Comparison of ENCODE assay signal across 1 cellular context in the genomic region with DNA sequence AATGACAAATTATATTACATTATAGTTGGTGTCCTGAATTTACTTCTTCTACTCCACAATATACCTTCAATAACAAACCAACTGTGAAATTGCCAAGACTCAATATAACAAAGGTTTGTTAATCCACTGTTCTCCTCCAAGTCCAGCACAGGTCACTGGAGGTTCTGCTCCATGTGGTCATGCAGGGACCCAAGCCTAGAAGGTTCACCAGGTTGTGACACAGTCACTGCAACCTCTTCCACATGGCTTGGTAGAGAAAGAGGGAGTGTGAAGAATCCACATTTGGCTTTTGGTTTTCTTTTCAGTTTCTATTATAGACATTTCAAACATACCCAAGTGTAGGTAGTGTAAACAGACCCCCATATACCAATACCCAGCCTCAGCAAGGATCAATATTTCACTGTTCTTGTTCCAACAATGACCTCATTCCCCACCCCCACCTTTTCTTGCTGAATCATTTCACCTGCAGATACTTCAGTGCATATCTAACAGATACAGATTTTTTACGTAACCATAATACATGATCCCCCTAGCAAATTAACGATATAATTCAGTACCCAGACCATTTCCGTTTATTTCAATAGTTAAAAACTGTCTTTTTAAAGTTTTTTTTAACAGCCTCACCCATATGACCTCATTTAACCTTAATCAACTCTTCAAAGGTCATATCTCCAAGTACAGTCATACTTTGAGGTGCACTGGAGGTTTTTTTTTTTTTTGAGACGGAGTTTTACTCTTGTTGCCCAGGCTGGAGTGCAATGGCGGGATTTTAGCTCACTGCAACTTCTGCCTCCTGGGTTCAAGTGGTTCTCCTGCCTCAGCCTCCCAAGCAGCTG.
TF ChIP-seq lines count a peak whose summit lies in the region.

No MANE protein-coding gene starts in this region.

TF ChIP-seq in K562, 482 proteins besides CTCF, POLR2A, EP300 and RAD21 (continued from another document and continues in another):
- TF ChIP-seq THRA (IDR thresholded peaks at IDR 0.05) (peak; percentile 45; the same call in 1 of the 2 replicates), RHOXF2B (CRISPR knock-in tag; conservative IDR thresholded peaks at IDR 0.05) (no peak), TRIM24 (IDR thresholded peaks at IDR 0.05) (peak; percentile 52 to 86; a peak in 3 of 4 replicates), ASH1L (IDR thresholded peaks at IDR 0.05; ENCODE audit: borderline replicate concordance, low read depth, partially characterized antibody) (no peak), ZBTB33 (CRISPR knock-in tag; IDR thresholded peaks at IDR 0.05) (no peak), PHF8 (IDR thresholded peaks at IDR 0.05; ENCODE audit: borderline replicate concordance, low read length) (no peak), STAT5A (IDR thresholded peaks at IDR 0.05; ENCODE audit: borderline replicate concordance, low read length) (no peak), PHTF2 (CRISPR knock-in tag; IDR thresholded peaks at IDR 0.05) (no peak), ATF3 (IDR thresholded peaks at IDR 0.05) (peak; percentile 56), ATF3 (CRISPR knock-in tag; conservative IDR thresholded peaks at IDR 0.05) (no peak), TAF15 (IDR thresholded peaks at IDR 0.05; ENCODE audit: low read depth, low read length) (no peak), HNRNPL (IDR thresholded peaks at IDR 0.05; ENCODE audit: low read depth, low read length) (no peak), RBM34 (IDR thresholded peaks at IDR 0.05; ENCODE audit: borderline replicate concordance, insufficient read depth, low read length) (no peak), ZEB2 (IDR thresholded peaks at IDR 0.05) (no peak), FOXJ2 (tag; IDR thresholded peaks at IDR 0.05) (no peak), RBM14 (IDR thresholded peaks at IDR 0.05; ENCODE audit: borderline replicate concordance, insufficient read depth, low read depth, low read length) (no peak), MXD1 (CRISPR knock-in tag; IDR thresholded peaks at IDR 0.05; ENCODE audit: borderline replicate concordance, poor library complexity, severe bottlenecking) (no peak), SREBF1 (IDR thresholded peaks at IDR 0.05; ENCODE audit: borderline replicate concordance, low read depth, low read length) (no peak), ZBTB8A (IDR thresholded peaks at IDR 0.05; ENCODE audit: partially characterized antibody) (no peak), ETS2 (tag; IDR thresholded peaks at IDR 0.05; ENCODE audit: borderline replicate concordance, poor library complexity, severe bottlenecking) (no peak), CREB1 (IDR thresholded peaks at IDR 0.05) (no peak), CREB1 (CRISPR knock-in tag; IDR thresholded peaks at IDR 0.05) (no peak), BHLHE40 (IDR thresholded peaks at IDR 0.05; ENCODE audit: low read length) (no peak), CTBP1 (IDR thresholded peaks at IDR 0.05; ENCODE audit: borderline replicate concordance) (no peak), MAFG (tag; conservative IDR thresholded peaks at IDR 0.05) (peak; percentile 31; the same call in 1 of the 2 replicates), EZH2 (IDR thresholded peaks at IDR 0.05; ENCODE audit: borderline replicate concordance, low read depth, low read length) (no peak), ZNF253 (CRISPR knock-in tag; conservative IDR thresholded peaks at IDR 0.05) (no peak), ATF7 (IDR thresholded peaks at IDR 0.05) (peak; percentile 80), SIN3A (IDR thresholded peaks at IDR 0.05; ENCODE audit: borderline replicate concordance in 2 of 2, control insufficient read depth in 1 of 2, low read depth in 2 of 2, low read length in 2 of 2) (no peak), ZFX (CRISPR knock-in tag; IDR thresholded peaks at IDR 0.05) (no peak), CHD4 (IDR thresholded peaks at IDR 0.05; ENCODE audit: insufficient read depth, insufficient replicate concordance, low read depth, low read length, poor library complexity, severe bottlenecking) (no peak), ZNF133 (CRISPR knock-in tag; IDR thresholded peaks at IDR 0.05) (no peak), ZNF197 (CRISPR knock-in tag; IDR thresholded peaks at IDR 0.05; ENCODE audit: low read depth) (no peak), ZBTB43 (CRISPR knock-in tag; IDR thresholded peaks at IDR 0.05) (no peak), DIDO1 (tag; IDR thresholded peaks at IDR 0.05; ENCODE audit: low read depth) (no peak), YBX1 (IDR thresholded peaks at IDR 0.05) (no peak), SRSF7 (optimal IDR thresholded peaks at IDR 0.05; ENCODE audit: low read depth, low read length) (no peak), HBP1 (CRISPR knock-in tag; IDR thresholded peaks at IDR 0.05) (no peak), DMBX1 (CRISPR knock-in tag; IDR thresholded peaks at IDR 0.05; ENCODE audit: borderline replicate concordance) (no peak)
- TF ChIP-seq, protein P1, sequence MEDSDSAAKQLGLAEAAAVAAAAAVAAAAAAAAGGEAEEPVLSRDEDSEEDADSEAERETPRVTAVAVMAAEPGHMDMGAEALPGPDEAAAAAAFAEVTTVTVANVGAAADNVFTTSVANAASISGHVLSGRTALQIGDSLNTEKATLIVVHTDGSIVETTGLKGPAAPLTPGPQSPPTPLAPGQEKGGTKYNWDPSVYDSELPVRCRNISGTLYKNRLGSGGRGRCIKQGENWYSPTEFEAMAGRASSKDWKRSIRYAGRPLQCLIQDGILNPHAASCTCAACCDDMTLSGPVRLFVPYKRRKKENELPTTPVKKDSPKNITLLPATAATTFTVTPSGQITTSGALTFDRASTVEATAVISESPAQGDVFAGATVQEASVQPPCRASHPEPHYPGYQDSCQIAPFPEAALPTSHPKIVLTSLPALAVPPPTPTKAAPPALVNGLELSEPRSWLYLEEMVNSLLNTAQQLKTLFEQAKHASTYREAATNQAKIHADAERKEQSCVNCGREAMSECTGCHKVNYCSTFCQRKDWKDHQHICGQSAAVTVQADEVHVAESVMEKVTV (CRISPR knock-in tag; IDR thresholded peaks at IDR 0.05): no peak
- TF ChIP-seq, protein P2, sequence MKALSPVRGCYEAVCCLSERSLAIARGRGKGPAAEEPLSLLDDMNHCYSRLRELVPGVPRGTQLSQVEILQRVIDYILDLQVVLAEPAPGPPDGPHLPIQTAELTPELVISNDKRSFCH (CRISPR knock-in tag; IDR thresholded peaks at IDR 0.05): no peak
- TF ChIP-seq, protein P2 (tag; IDR thresholded peaks at IDR 0.05): no peak
- TF ChIP-seq, protein P3, sequence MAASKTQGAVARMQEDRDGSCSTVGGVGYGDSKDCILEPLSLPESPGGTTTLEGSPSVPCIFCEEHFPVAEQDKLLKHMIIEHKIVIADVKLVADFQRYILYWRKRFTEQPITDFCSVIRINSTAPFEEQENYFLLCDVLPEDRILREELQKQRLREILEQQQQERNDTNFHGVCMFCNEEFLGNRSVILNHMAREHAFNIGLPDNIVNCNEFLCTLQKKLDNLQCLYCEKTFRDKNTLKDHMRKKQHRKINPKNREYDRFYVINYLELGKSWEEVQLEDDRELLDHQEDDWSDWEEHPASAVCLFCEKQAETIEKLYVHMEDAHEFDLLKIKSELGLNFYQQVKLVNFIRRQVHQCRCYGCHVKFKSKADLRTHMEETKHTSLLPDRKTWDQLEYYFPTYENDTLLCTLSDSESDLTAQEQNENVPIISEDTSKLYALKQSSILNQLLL (CRISPR knock-in tag; IDR thresholded peaks at IDR 0.05; ENCODE audit: borderline replicate concordance): no peak
- TF ChIP-seq, protein P4, sequence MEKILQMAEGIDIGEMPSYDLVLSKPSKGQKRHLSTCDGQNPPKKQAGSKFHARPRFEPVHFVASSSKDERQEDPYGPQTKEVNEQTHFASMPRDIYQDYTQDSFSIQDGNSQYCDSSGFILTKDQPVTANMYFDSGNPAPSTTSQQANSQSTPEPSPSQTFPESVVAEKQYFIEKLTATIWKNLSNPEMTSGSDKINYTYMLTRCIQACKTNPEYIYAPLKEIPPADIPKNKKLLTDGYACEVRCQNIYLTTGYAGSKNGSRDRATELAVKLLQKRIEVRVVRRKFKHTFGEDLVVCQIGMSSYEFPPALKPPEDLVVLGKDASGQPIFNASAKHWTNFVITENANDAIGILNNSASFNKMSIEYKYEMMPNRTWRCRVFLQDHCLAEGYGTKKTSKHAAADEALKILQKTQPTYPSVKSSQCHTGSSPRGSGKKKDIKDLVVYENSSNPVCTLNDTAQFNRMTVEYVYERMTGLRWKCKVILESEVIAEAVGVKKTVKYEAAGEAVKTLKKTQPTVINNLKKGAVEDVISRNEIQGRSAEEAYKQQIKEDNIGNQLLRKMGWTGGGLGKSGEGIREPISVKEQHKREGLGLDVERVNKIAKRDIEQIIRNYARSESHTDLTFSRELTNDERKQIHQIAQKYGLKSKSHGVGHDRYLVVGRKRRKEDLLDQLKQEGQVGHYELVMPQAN (IDR thresholded peaks at IDR 0.05; ENCODE audit: borderline replicate concordance): no peak
- TF ChIP-seq, protein P5, sequence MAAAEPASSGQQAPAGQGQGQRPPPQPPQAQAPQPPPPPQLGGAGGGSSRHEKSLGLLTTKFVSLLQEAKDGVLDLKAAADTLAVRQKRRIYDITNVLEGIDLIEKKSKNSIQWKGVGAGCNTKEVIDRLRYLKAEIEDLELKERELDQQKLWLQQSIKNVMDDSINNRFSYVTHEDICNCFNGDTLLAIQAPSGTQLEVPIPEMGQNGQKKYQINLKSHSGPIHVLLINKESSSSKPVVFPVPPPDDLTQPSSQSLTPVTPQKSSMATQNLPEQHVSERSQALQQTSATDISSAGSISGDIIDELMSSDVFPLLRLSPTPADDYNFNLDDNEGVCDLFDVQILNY (CRISPR knock-in tag; IDR thresholded peaks at IDR 0.05): no peak
